Comparison of ENCODE assay signal across 13 cellular contexts in genomic region chr16:50338371-50339231, GRCh38. TPM values are rescaled to one million over a fixed set of nuclear protein-coding genes. Genes with fewer than 3 reads are reported as not detected.
A peak's percentile ranks its signal among the peaks of the same experiment; 100 is the strongest.
DNase-seq lines count a peak whose midpoint lies in the region; ATAC-seq, FAIRE-seq and TF ChIP-seq lines count a peak whose summit lies in the region.
"Had no signal": no experiment of that assay in that cellular context is flagged by ENCODE, and none has a peak within 500 bp of the region (broad histone marks: within the 10 kb centered on the region; RNA-seq: fewer than 3 reads in every experiment).

No MANE protein-coding gene starts in this region.

- peak overlapping the region; percentile 97 for H3K27ac Mint-ChIP-seq in T-helper 17 cell

- no peaks in the 10 kb centered on the region for H3K9me3 ChIP-seq in T-helper 17 cell (ENCODE audit: control insufficient read depth, low read length, poor library complexity, severe bottlenecking)
- no peaks in the 10 kb centered on the region for H3K9me3 ChIP-seq in osteoblast (ENCODE audit: low read depth, low read length)
- no peaks in the 10 kb centered on the region for H3K9me3 ChIP-seq in spleen
- H3K9me3 ChIP-seq: MG63, right lobe of liver had no signal

- peaks cover 28% of the 10 kb centered on the region for H3K4me1 ChIP-seq in osteoblast (ENCODE audit: insufficient read depth, low read length)
- peaks cover 0 to 28% (median 2%) of the 10 kb centered on the region in 6 donors for H3K4me1 ChIP-seq in spleen

- DNase-seq in GM19239 (ENCODE audit: insufficient read length, low spot score) (no peak), T-helper 17 cell (peak in 1 of 3 donors; percentile 23), osteoblast (ENCODE audit: insufficient read length, low spot score, missing footprints) (peak; percentile 65), spleen (no peak)
- peak; percentile 79 for DNase-seq in central memory CD4-positive, alpha-beta T cell
- DNase-seq: cerebellar nuclear complex, MG63, right lobe of liver had no signal

- no peak overlapping the region for H3K4me3 ChIP-seq in osteoblast (ENCODE audit: insufficient read depth, low read length)
- no peak overlapping the region for H3K4me3 ChIP-seq in spleen
- H3K4me3 ChIP-seq: MG63, right lobe of liver had no signal

- peaks cover 2% of the 10 kb centered on the region for H3K36me3 Mint-ChIP-seq in T-helper 17 cell (ENCODE audit: low read depth)

- peaks cover 41% of the 10 kb centered on the region for H3K4me1 Mint-ChIP-seq in T-helper 17 cell

- H3K27ac ChIP-seq in osteoblast (ENCODE audit: low read depth, low read length): peak overlapping the region; percentile 66
- H3K27ac ChIP-seq in spleen: peak overlapping the region in 3 of 8 donors; percentile 61 to 76 (median 72)
- H3K27ac ChIP-seq: right lobe of liver had no signal

- TF ChIP-seq CTCF in osteoblast (IDR thresholded peaks at IDR 0.05; ENCODE audit: extremely low read depth, low read depth, low read length) (no peak), spleen (IDR thresholded peaks at IDR 0.05 in 8 of 11, conservative IDR thresholded peaks at IDR 0.05 in 3 of 11) (no peak)

- peak; percentile 51 for FAIRE-seq in GM19239 (lab: Jason Lieb, UNC)
- FAIRE-seq: islet of Langerhans had no signal

- 78 to 89% (median 86%) methylated on average over 8 of the region's 8 CpGs for WGBS in spleen, 5 donors

- no peaks in the 10 kb centered on the region for H4K20me1 ChIP-seq in osteoblast (ENCODE audit: insufficient read depth, low read length)

- H3K36me3 ChIP-seq in osteoblast (ENCODE audit: insufficient read depth, low read length): peaks cover 9% of the 10 kb centered on the region
- peaks cover 0 to 83% (median 33%) of the 10 kb centered on the region in 6 donors for H3K36me3 ChIP-seq in spleen

- ATAC-seq in T-helper 17 cell: peak; percentile 82
- ATAC-seq in HG03159 (IDR thresholded peaks at IDR 0.05; ENCODE audit: unreplicated experiment): no peak
- no peak for ATAC-seq in GM19351 (IDR thresholded peaks at IDR 0.05; ENCODE audit: unreplicated experiment)
- no peak for ATAC-seq in GM18511 (IDR thresholded peaks at IDR 0.05; ENCODE audit: unreplicated experiment)
- ATAC-seq: esophagus mucosa had no signal

- H3K79me2 ChIP-seq in osteoblast (ENCODE audit: insufficient read depth, low read length): no peaks in the 10 kb centered on the region

- H2AFZ ChIP-seq in osteoblast (ENCODE audit: low read length): no peak overlapping the region

- no peak overlapping the region for H3K4me2 ChIP-seq in osteoblast (ENCODE audit: insufficient read depth, low read length)

- no peaks in the 10 kb centered on the region for H3K27me3 ChIP-seq in osteoblast (ENCODE audit: insufficient read depth, low read length)
- no peaks in the 10 kb centered on the region for H3K27me3 ChIP-seq in spleen (replicated peaks in 1 of 7)
- H3K27me3 ChIP-seq: MG63, right lobe of liver had no signal

- peak overlapping the region; percentile 92 for H3K4me3 Mint-ChIP-seq in T-helper 17 cell

- no peaks in the 10 kb centered on the region for H3K27me3 Mint-ChIP-seq in T-helper 17 cell

- intact Hi-C loops in spleen (cut with DNase I; ENCODE audit: low total_unique reads): no loop called here

- no peak for TF ChIP-seq POLR2A in spleen (IDR thresholded peaks at IDR 0.05)

RNA-seq across cellular contexts. Expression of gene BRD7, which starts 30.2 kb away (rescaled TPM):
- total RNA-seq in T-helper 17 cell (10 to 100 TPM; 74.2 to 83.4 TPM), osteoblast (22.8 and 30.6 TPM in 2 replicates), spleen (10 to 100 TPM; 47.4 to 69.7 (median 59.1) TPM)
- polyA plus RNA-seq in spleen: 10 to 100 TPM; 39.2 to 50.5 (median 47.2) TPM

Comparison
In these comparisons a context has a peak if more than half of its experiments do, and no peak if none do; other contexts are left out.
1. DNase-seq: peak in central memory CD4-positive, alpha-beta T cell (single experiment) and osteoblast (single experiment); none in GM19239 (single experiment) and spleen (single experiment).